In genomic region chr14:104879983-104880565, GRCh38 we compare ENCODE assay signal across 23 cellular contexts. TPM values are rescaled to one million over a fixed set of nuclear protein-coding genes. Genes with fewer than 3 reads are reported as not detected.
"Had no signal": no experiment of that assay in that cellular context is flagged by ENCODE, and none has a peak within 500 bp of the region (broad histone marks: within the 10 kb centered on the region; RNA-seq: fewer than 3 reads in every experiment).

No MANE protein-coding gene starts in this region.

- H3K27ac Mint-ChIP-seq: activated CD4-positive, alpha-beta memory T cell treated with anti-CD3 and anti-CD28 coated beads, Interleukin-2, amount 10 ng/mL, durations not matched to agents 7 days and 5 days; activated CD4-positive, alpha-beta T cell treated with anti-CD3 and anti-CD28 coated beads, Interleukin-2, amount 10 ng/mL, durations not matched to agents 7 days and 5 days; activated naive CD4-positive, alpha-beta T cell treated with anti-CD3 and anti-CD28 coated beads, Interleukin-2, amount 50 U/mL, for 24 hours; activated naive CD8-positive, alpha-beta T cell treated with anti-CD3 and anti-CD28 coated beads, Interleukin-2, amount 50 U/mL, for 24 hours; activated T-cell treated with anti-CD3 and anti-CD28 coated beads, Interleukin-2, amount 50 U/mL, for 24 hours; natural killer cell; WTC11 had no signal

- H3K4me1 Mint-ChIP-seq: activated CD4-positive, alpha-beta memory T cell treated with anti-CD3 and anti-CD28 coated beads, Interleukin-2, amount 10 ng/mL, durations not matched to agents 7 days and 5 days; activated CD4-positive, alpha-beta T cell treated with anti-CD3 and anti-CD28 coated beads, Interleukin-2, amount 10 ng/mL, durations not matched to agents 7 days and 5 days; activated naive CD4-positive, alpha-beta T cell treated with anti-CD3 and anti-CD28 coated beads, Interleukin-2, amount 50 U/mL, for 24 hours; activated naive CD8-positive, alpha-beta T cell treated with anti-CD3 and anti-CD28 coated beads, Interleukin-2, amount 50 U/mL, for 24 hours; natural killer cell had no signal

- H3K9me3 Mint-ChIP-seq: activated CD4-positive, alpha-beta memory T cell treated with anti-CD3 and anti-CD28 coated beads, Interleukin-2, amount 10 ng/mL, durations not matched to agents 7 days and 5 days; activated CD4-positive, alpha-beta T cell treated with anti-CD3 and anti-CD28 coated beads, Interleukin-2, amount 10 ng/mL, durations not matched to agents 7 days and 5 days; activated naive CD4-positive, alpha-beta T cell treated with anti-CD3 and anti-CD28 coated beads, Interleukin-2, amount 50 U/mL, for 24 hours; activated naive CD8-positive, alpha-beta T cell treated with anti-CD3 and anti-CD28 coated beads, Interleukin-2, amount 50 U/mL, for 24 hours; activated T-cell treated with anti-CD3 and anti-CD28 coated beads, Interleukin-2, amount 50 U/mL, for 24 hours; natural killer cell; WTC11 had no signal

- DNase-seq: activated CD4-positive, alpha-beta memory T cell treated with anti-CD3 and anti-CD28 coated beads, Interleukin-2, amount 10 ng/mL, durations not matched to agents 7 days and 5 days; activated CD4-positive, alpha-beta T cell treated with anti-CD3 and anti-CD28 coated beads for 1 hour; activated CD4-positive, alpha-beta T cell treated with anti-CD3 and anti-CD28 coated beads, Interleukin-2, amount 10 ng/mL, durations not matched to agents 7 days and 5 days; activated CD8-positive, alpha-beta memory T cell treated with anti-CD3 and anti-CD28 coated beads, Interleukin-2, amount 50 U/mL, for 48 hours; activated gamma-delta T cell; activated naive CD8-positive, alpha-beta T cell treated with anti-CD3 and anti-CD28 coated beads, Interleukin-2, amount 50 U/mL, for 24 hours; activated T-cell treated with anti-CD3 and anti-CD28 coated beads, Interleukin-2, amount 50 U/mL, for 24 hours; amygdala; effector CD8-positive, alpha-beta T cell; esophagus squamous epithelium; foreskin melanocyte; mesendoderm; natural killer cell; stimulated activated naive CD4-positive, alpha-beta T cell treated with Interleukin-2 at 50 U/mL for 16 hours had no signal

- H3K4me3 ChIP-seq: esophagus squamous epithelium, lung, smooth muscle cell, tibial nerve had no signal

- H3K36me3 Mint-ChIP-seq: activated naive CD4-positive, alpha-beta T cell treated with anti-CD3 and anti-CD28 coated beads, Interleukin-2, amount 50 U/mL, for 24 hours; natural killer cell had no signal

- H3K4me3 Mint-ChIP-seq: activated CD4-positive, alpha-beta memory T cell treated with anti-CD3 and anti-CD28 coated beads, Interleukin-2, amount 10 ng/mL, durations not matched to agents 7 days and 5 days; activated CD4-positive, alpha-beta T cell treated with anti-CD3 and anti-CD28 coated beads, Interleukin-2, amount 10 ng/mL, durations not matched to agents 7 days and 5 days; activated naive CD4-positive, alpha-beta T cell treated with anti-CD3 and anti-CD28 coated beads, Interleukin-2, amount 50 U/mL, for 24 hours; activated naive CD8-positive, alpha-beta T cell treated with anti-CD3 and anti-CD28 coated beads, Interleukin-2, amount 50 U/mL, for 24 hours; activated T-cell treated with anti-CD3 and anti-CD28 coated beads, Interleukin-2, amount 50 U/mL, for 24 hours; natural killer cell; WTC11 had no signal

- H3K4me2 ChIP-seq: smooth muscle cell had no signal

- H3K27ac ChIP-seq: epithelial cell of prostate, esophagus squamous epithelium, tibial nerve had no signal

- H3K27me3 ChIP-seq: esophagus squamous epithelium, tibial nerve had no signal

- ATAC-seq: activated naive CD8-positive, alpha-beta T cell treated with anti-CD3 and anti-CD28 coated beads, Interleukin-2, amount 50 U/mL, for 24 hours; WTC11 had no signal

- H3K27me3 Mint-ChIP-seq: activated CD4-positive, alpha-beta memory T cell treated with anti-CD3 and anti-CD28 coated beads, Interleukin-2, amount 10 ng/mL, durations not matched to agents 7 days and 5 days; activated CD4-positive, alpha-beta T cell treated with anti-CD3 and anti-CD28 coated beads, Interleukin-2, amount 10 ng/mL, durations not matched to agents 7 days and 5 days; activated naive CD4-positive, alpha-beta T cell treated with anti-CD3 and anti-CD28 coated beads, Interleukin-2, amount 50 U/mL, for 24 hours; activated naive CD8-positive, alpha-beta T cell treated with anti-CD3 and anti-CD28 coated beads, Interleukin-2, amount 50 U/mL, for 24 hours; activated T-cell treated with anti-CD3 and anti-CD28 coated beads, Interleukin-2, amount 50 U/mL, for 24 hours had no signal

- H3K9me3 ChIP-seq: esophagus squamous epithelium, tibial nerve had no signal

- H3K4me1 ChIP-seq: tibial nerve had no signal

RNA-seq across cellular contexts. Expression of gene PLD4, which starts 44.6 kb away (rescaled TPM):
- total RNA-seq: activated CD4-positive, alpha-beta memory T cell treated with anti-CD3 and anti-CD28 coated beads, Interleukin-2, amount 10 ng/mL, durations not matched to agents 7 days and 5 days; activated CD4-positive, alpha-beta T cell treated with anti-CD3 and anti-CD28 coated beads, Interleukin-2, amount 10 ng/mL, durations not matched to agents 7 days and 5 days; bronchial epithelial cell; dermis microvascular lymphatic vessel endothelial cell; glomerular endothelial cell had no signal
